In the genomic region with DNA sequence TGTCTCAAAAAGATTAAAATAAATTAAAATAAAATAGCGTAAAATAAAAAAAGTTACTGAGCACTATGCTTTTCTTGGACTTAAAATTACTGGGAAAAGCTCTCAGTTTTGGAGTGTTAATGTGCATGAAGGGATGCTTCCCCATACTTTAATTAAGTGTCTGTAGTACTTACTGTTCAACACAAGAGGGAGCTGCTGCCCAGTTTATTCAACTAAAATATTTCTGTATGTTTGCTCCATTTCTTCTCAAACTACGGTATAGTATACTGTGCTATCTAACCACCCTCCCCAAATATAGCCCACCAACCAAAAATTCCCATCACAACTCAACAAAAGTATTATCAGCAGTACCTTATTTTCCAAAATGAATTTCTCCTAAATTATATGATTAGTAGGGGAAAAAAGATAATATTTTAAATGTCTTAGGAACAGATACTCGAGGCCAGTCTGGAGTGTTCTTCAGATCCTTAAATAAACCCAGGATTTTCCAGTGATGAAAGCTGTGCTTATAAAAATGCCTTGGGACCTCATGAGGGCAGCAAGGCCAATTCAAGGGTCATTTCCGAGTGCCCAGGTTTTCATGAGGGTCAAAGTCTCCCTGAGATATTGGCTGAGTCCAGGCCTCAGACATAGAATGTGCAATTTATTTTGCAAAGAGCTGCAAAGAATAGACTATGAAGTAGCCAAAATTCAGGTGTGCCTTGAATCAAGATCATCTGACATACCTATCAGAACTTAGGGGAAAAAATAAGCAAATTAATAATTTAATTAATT, we compare ENCODE assay signal across 8 cellular contexts.
DNase-seq lines count a peak whose midpoint lies in the region; ATAC-seq and TF ChIP-seq lines count a peak whose summit lies in the region.

No MANE protein-coding gene starts in this region.

- H3K27me3 Mint-ChIP-seq in glutamatergic neuron (ENCODE audit: unreplicated experiment) = no peaks in the 10 kb centered on the region

- no peaks in the 10 kb centered on the region for H3K36me3 Mint-ChIP-seq in glutamatergic neuron (ENCODE audit: unreplicated experiment)

- DNase-seq in NCI-H1105 treated with DMSO at 0.1 percent for 48 hours (lab: John Stamatoyannopoulos, UW) = peak; percentile 56
- DNase-seq in NCI-H1105 (lab: John Stamatoyannopoulos, UW) = no peak
- DNase-seq in NCI-H2196 (lab: John Stamatoyannopoulos, UW; ENCODE audit: unreplicated experiment) = peak; percentile 45
- peak; percentile 13 for DNase-seq in activated CD4-positive, alpha-beta T cell treated with anti-CD3 and anti-CD28 coated beads, Interleukin-2, amount 50 U/mL, for 1 hour
- DNase-seq in glutamatergic neuron = no peak
- peak; percentile 59 for DNase-seq in retina

- peaks cover 3% of the 10 kb centered on the region for H3K4me1 Mint-ChIP-seq in glutamatergic neuron (ENCODE audit: low read depth, unreplicated experiment)

- no peak overlapping the region for H3K4me3 Mint-ChIP-seq in glutamatergic neuron (ENCODE audit: unreplicated experiment)

- TF ChIP-seq CTCF in glutamatergic neuron (IDR thresholded peaks at IDR 0.05; ENCODE audit: partially characterized antibody, unreplicated experiment) = peak; percentile 85

- no peak overlapping the region for H3K27ac Mint-ChIP-seq in glutamatergic neuron (ENCODE audit: unreplicated experiment)

- ATAC-seq in GM21825 (IDR thresholded peaks at IDR 0.05; ENCODE audit: unreplicated experiment) = peak; percentile 39
- ATAC-seq in GM21423 (IDR thresholded peaks at IDR 0.05; ENCODE audit: unreplicated experiment) = no peak

- H3K9me3 Mint-ChIP-seq in glutamatergic neuron (ENCODE audit: unreplicated experiment) = no peaks in the 10 kb centered on the region

Comparison
In these comparisons a context has a peak if more than half of its experiments do, and no peak if none do; other contexts are left out.
1. DNase-seq: peak in NCI-H1105 treated with DMSO at 0.1 percent for 48 hours (single experiment), NCI-H2196 (single experiment), activated CD4-positive, alpha-beta T cell treated with anti-CD3 and anti-CD28 coated beads, Interleukin-2, amount 50 U/mL, for 1 hour (single experiment) and retina (single experiment); none in NCI-H1105 (single experiment) and glutamatergic neuron (single experiment).